Comparison of ENCODE assay signal across 32 cellular contexts in the genomic region with DNA sequence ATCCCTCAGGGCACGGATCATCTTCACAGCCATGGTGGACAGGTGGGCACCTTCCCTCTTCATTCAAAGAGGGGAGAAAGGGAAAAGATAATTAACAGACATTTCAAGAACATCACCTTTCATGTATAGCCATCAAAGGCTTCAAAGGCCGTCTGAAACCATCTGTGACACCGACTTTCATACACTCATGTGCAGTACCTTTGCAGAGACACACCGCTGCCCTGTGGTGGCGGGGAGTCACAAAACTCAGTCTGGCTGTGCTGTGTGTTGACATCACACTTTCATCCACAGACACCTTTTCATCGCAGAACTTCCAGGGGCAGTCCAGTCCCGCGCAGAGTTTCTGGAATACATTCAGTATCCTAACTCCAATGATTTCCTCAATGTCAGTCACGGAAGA. TPM values are rescaled to one million over a fixed set of nuclear protein-coding genes. Genes with fewer than 3 reads are reported as not detected.
"Had no signal": no experiment of that assay in that cellular context is flagged by ENCODE, and none has a peak within 500 bp of the region (broad histone marks: within the 10 kb centered on the region; RNA-seq: fewer than 3 reads in every experiment).

No MANE protein-coding gene starts in this region.

- H3K27me3 ChIP-seq: dorsolateral prefrontal cortex, esophagus squamous epithelium, gastrocnemius medialis, heart right ventricle, left lung had no signal

- H3K4me3 ChIP-seq: coronary artery, dorsolateral prefrontal cortex, esophagus squamous epithelium, gastrocnemius medialis, heart right ventricle, left lung, lower lobe of right lung had no signal

- H3K4me1 ChIP-seq: gastrocnemius medialis, left lung, lower lobe of right lung had no signal

- H3K27ac ChIP-seq: coronary artery, dorsolateral prefrontal cortex, esophagus squamous epithelium, gastrocnemius medialis, heart right ventricle, left lung, lower lobe of right lung had no signal

- FAIRE-seq: colon, endothelial cell of umbilical vein, islet of Langerhans had no signal

- H3K9me3 ChIP-seq: esophagus squamous epithelium, gastrocnemius medialis, heart right ventricle, left lung, lower lobe of right lung had no signal

- DNase-seq: dermis blood vessel endothelial cell; dorsolateral prefrontal cortex; effector CD4-positive, alpha-beta T cell; effector memory CD4-positive, alpha-beta T cell; esophagus squamous epithelium; foreskin fibroblast; foreskin melanocyte; gastrocnemius medialis; glutamatergic neuron; head of caudate nucleus; heart right ventricle; hippocampal formation; left cardiac atrium; left lung; left ventricle myocardium superior; lower lobe of right lung; mesenchymal stem cell; midbrain; naive thymus-derived CD4-positive, alpha-beta T cell had no signal

- ATAC-seq: gastrocnemius medialis; heart right ventricle; left cardiac atrium; left lung; left ventricle myocardium superior; lower lobe of right lung; naive thymus-derived CD4-positive, alpha-beta T cell had no signal

- H3K36me3 ChIP-seq: gastrocnemius medialis had no signal

RNA-seq across cellular contexts. Expression of gene MTNR1A, which starts 47.6 kb away (rescaled TPM):
- total RNA-seq: dermis blood vessel endothelial cell; endothelial cell of umbilical vein; epithelial cell of proximal tubule; esophagus squamous epithelium; gastrocnemius medialis; glomerular endothelial cell; heart right ventricle; kidney epithelial cell; left cardiac atrium; left lung; left ventricle myocardium superior; lower leg skin; lower lobe of right lung; lung microvascular endothelial cell; mesenteric fat pad; mononuclear cell; mucosa of gallbladder; naive thymus-derived CD4-positive, alpha-beta T cell had no signal
- polyA plus RNA-seq: endothelial cell of umbilical vein; esophagus; heart right ventricle; naive thymus-derived CD4-positive, alpha-beta T cell had no signal
